In the genomic region with DNA sequence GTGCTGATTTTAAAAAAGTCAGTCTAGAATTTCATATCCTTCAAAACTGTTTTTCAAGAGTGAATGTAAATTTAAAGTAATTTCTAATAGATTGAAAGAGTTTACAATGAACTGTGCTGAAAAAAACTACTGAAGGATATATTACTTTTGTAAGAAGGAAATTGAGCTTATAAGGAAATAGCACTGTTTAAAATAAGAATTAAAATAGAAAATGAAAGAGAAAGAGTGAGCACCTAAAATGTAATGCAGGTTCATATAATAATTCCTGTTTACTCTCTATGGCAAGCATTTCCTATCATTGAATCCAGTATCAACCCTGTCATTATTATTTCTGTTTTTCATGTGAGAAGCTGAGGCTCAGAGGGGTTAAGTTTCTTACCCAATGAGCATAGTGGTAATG, we compare ENCODE assay signal across 19 cellular contexts. TPM values are rescaled to one million over a fixed set of nuclear protein-coding genes. Genes with fewer than 3 reads are reported as not detected.
A peak's percentile ranks its signal among the peaks of the same experiment; 100 is the strongest.
DNase-seq lines count a peak whose midpoint lies in the region; ATAC-seq, FAIRE-seq and TF ChIP-seq lines count a peak whose summit lies in the region.
"Had no signal": no experiment of that assay in that cellular context is flagged by ENCODE, and none has a peak within 500 bp of the region (broad histone marks: within the 10 kb centered on the region; RNA-seq: fewer than 3 reads in every experiment).

No MANE protein-coding gene starts in this region.

- ATAC-seq in GM12878 (peak; percentile 14), GM21825 (IDR thresholded peaks at IDR 0.05; ENCODE audit: unreplicated experiment) (no peak)
- ATAC-seq in stimulated activated effector memory CD8-positive, alpha-beta T cell treated with anti-CD3 and anti-CD28 coated beads, Interleukin-12 subunit alpha, Interleukin-12 subunit beta, amount 100 ng/mL, for 72 hours: no peak
- ATAC-seq: Panc1 had no signal

- TF ChIP-seq RAD21 in GM12878 (IDR thresholded peaks at IDR 0.05; ENCODE audit: insufficient read depth, low read depth, low read length): no peak

- H3K4me3 Mint-ChIP-seq in activated T-cell treated with anti-CD3 and anti-CD28 coated beads, Interleukin-2, amount 50 U/mL, for 24 hours: no peak overlapping the region
- no peak overlapping the region for H3K4me3 Mint-ChIP-seq in stimulated activated effector memory CD8-positive, alpha-beta T cell treated with anti-CD3 and anti-CD28 coated beads, Interleukin-12 subunit alpha, Interleukin-12 subunit beta, amount 100 ng/mL, for 72 hours

- peaks cover 27% of the 10 kb centered on the region for H3K4me1 Mint-ChIP-seq in activated T-cell treated with anti-CD3 and anti-CD28 coated beads, Interleukin-2, amount 50 U/mL, for 24 hours (ENCODE audit: low read depth)
- H3K4me1 Mint-ChIP-seq in stimulated activated effector memory CD8-positive, alpha-beta T cell treated with anti-CD3 and anti-CD28 coated beads, Interleukin-12 subunit alpha, Interleukin-12 subunit beta, amount 100 ng/mL, for 72 hours: peaks cover 9% of the 10 kb centered on the region

- no peaks in the 10 kb centered on the region for H3K9me3 Mint-ChIP-seq in activated T-cell treated with anti-CD3 and anti-CD28 coated beads, Interleukin-2, amount 50 U/mL, for 24 hours
- H3K9me3 Mint-ChIP-seq in stimulated activated effector memory CD8-positive, alpha-beta T cell treated with anti-CD3 and anti-CD28 coated beads, Interleukin-12 subunit alpha, Interleukin-12 subunit beta, amount 100 ng/mL, for 72 hours: no peaks in the 10 kb centered on the region

- no peaks in the 10 kb centered on the region for H3K36me3 ChIP-seq in KOPT-K1 (ENCODE audit: insufficient read depth, low read length)
- H3K36me3 ChIP-seq in GM12878 (ENCODE audit: control insufficient read depth in 2 of 2, insufficient read depth in 2 of 2, low read length in 1 of 2): no peaks in the 10 kb centered on the region
- H3K36me3 ChIP-seq: uterus had no signal

- in situ Hi-C loops in GM12878 (cut with MboI): loop anchor here (25.0 kb wide), 1 partner anchor 1458 kb away; the partner anchor contains the start of gene ENOX1

- H3K27ac ChIP-seq in KOPT-K1 (ENCODE audit: low read depth, low read length, poor library complexity, severe bottlenecking) (peak overlapping the region; percentile 1), GM12878 (ENCODE audit: control insufficient read depth, insufficient read depth) (peak overlapping the region; percentile 45)
- H3K27ac ChIP-seq: uterus had no signal

- H3K9me3 ChIP-seq in KOPT-K1 (ENCODE audit: insufficient read depth, low read length, poor library complexity, severe bottlenecking): no peaks in the 10 kb centered on the region
- H3K9me3 ChIP-seq in GM12878 (replicated peaks; ENCODE audit: control insufficient read depth, insufficient read depth, low read length): no peaks in the 10 kb centered on the region
- H3K9me3 ChIP-seq: uterus had no signal

- H3K4me1 ChIP-seq in GM12878 (ENCODE audit: control insufficient read depth, insufficient read depth, low read length): peaks cover 13% of the 10 kb centered on the region
- H3K4me1 ChIP-seq: uterus had no signal

- H3K27ac Mint-ChIP-seq in activated T-cell treated with anti-CD3 and anti-CD28 coated beads, Interleukin-2, amount 50 U/mL, for 24 hours: peak overlapping the region; percentile 83
- peak overlapping the region; percentile 67 for H3K27ac Mint-ChIP-seq in stimulated activated effector memory CD8-positive, alpha-beta T cell treated with anti-CD3 and anti-CD28 coated beads, Interleukin-12 subunit alpha, Interleukin-12 subunit beta, amount 100 ng/mL, for 72 hours

- no peak for DNase-seq in activated T-cell treated with anti-CD3 and anti-CD28 coated beads, Interleukin-2, amount 50 U/mL, for 24 hours
- DNase-seq in activated T-cell treated with anti-CD3 and anti-CD28 coated beads, Interleukin-2, amount 50 U/mL, for 1 hour: no peak
- no peak for DNase-seq in GM12878 (ENCODE audit: low read depth, low spot score)
- no peak for DNase-seq in stimulated activated effector memory CD8-positive, alpha-beta T cell treated with anti-CD3 and anti-CD28 coated beads, Interleukin-12 subunit alpha, Interleukin-12 subunit beta, amount 100 ng/mL, for 72 hours (ENCODE audit: low spot score in 2 of 2)
- DNase-seq in stimulated activated CD8-positive, alpha-beta memory T cell treated with anti-CD3 and anti-CD28 coated beads, Interleukin-4, amount 100 ng/mL, for 48 hours: no peak
- DNase-seq in HUDEP-2 (lab: John Stamatoyannopoulos, UW; ENCODE audit: unreplicated experiment in 76 of 76): no peak
- DNase-seq: cerebellar nuclear complex; DMS79; effector CD8-positive, alpha-beta T cell; HCEC 1CT; IMR-90; midbrain; NCI-H187 treated with DMSO at 0.1 percent for 48 hours; stimulated activated CD4-positive, alpha-beta T cell treated with anti-CD3 and anti-CD28 coated beads, Interleukin-4, amount 100 ng/mL, for 24 hours; uterus had no signal

- no TSS peak for BruUV-seq in GM12878 (replicated peaks; lab: Mats Ljungman, UMichigan)

- H3K79me2 ChIP-seq in GM12878 (ENCODE audit: control insufficient read depth, insufficient read depth, low read length): no peaks in the 10 kb centered on the region

- TF ChIP-seq EP300 in GM12878 (IDR thresholded peaks at IDR 0.05; ENCODE audit: borderline replicate concordance in 1 of 2, control insufficient read depth in 1 of 2, low read depth in 2 of 2, low read length in 2 of 2): no peak

- POLR2A ChIA-PET in GM12878 (lab: Charles Lee): interaction anchor here (0.5 to 1.0 kb wide), 2 partner anchors 164 to 553 kb away, joined by 3 read pairs; no protein-coding TSS in a partner anchor

- TF ChIP-seq POLR2A in GM12878 (IDR thresholded peaks at IDR 0.05; ENCODE audit: low read depth, low read length): no peak

- SMC1A ChIA-PET in GM12878 (lab: Charles Lee; ENCODE audit: uncharacterized antibody, unreplicated experiment): interaction anchor here (0.5 to 2.6 kb wide), 14 partner anchors 11 to 264 kb away, joined by 3 to 8 read pairs (median 3); no protein-coding TSS in a partner anchor

- no peaks in the 10 kb centered on the region for H3K36me3 Mint-ChIP-seq in activated T-cell treated with anti-CD3 and anti-CD28 coated beads, Interleukin-2, amount 50 U/mL, for 24 hours (ENCODE audit: low read depth)
- H3K36me3 Mint-ChIP-seq in stimulated activated effector memory CD8-positive, alpha-beta T cell treated with anti-CD3 and anti-CD28 coated beads, Interleukin-12 subunit alpha, Interleukin-12 subunit beta, amount 100 ng/mL, for 72 hours: no peaks in the 10 kb centered on the region

- peak overlapping the region; percentile 33 for H2AFZ ChIP-seq in GM12878 (ENCODE audit: control insufficient read depth, low read depth, low read length)

- H4K20me1 ChIP-seq in GM12878 (ENCODE audit: control insufficient read depth, insufficient read depth): no peaks in the 10 kb centered on the region

- TF ChIP-seq CTCF in GM12878 (IDR thresholded peaks at IDR 0.05 in 2 of 3, conservative IDR thresholded peaks at IDR 0.05 in 1 of 3; ENCODE audit: control insufficient read depth in 2 of 3, extremely low read depth in 1 of 3, insufficient read depth in 1 of 3, low read depth in 3 of 3, low read length in 3 of 3): no peak

- FAIRE-seq in GM12878 (lab: Jason Lieb, UNC): no peak
- FAIRE-seq: astrocyte had no signal

- no peaks in the 10 kb centered on the region for H3K27me3 ChIP-seq in GM12878 (replicated peaks in 1 of 2; ENCODE audit: control insufficient read depth in 2 of 2, insufficient read depth in 2 of 2, low read length in 1 of 2)
- H3K27me3 ChIP-seq: uterus had no signal

- no peak overlapping the region for H3K4me3 ChIP-seq in GM12878
- H3K4me3 ChIP-seq: uterus had no signal

- peak overlapping the region; percentile 16; the same call in 1 of the 2 replicates for H3K9ac ChIP-seq in GM12878 (ENCODE audit: control insufficient read depth, insufficient read depth, low read length)

- H3K27me3 Mint-ChIP-seq in activated T-cell treated with anti-CD3 and anti-CD28 coated beads, Interleukin-2, amount 50 U/mL, for 24 hours: no peaks in the 10 kb centered on the region

- peak overlapping the region; percentile 55 for H3K4me2 ChIP-seq in GM12878 (ENCODE audit: control insufficient read depth, insufficient read depth)

- CTCF ChIA-PET in GM12878 (lab: Yijun Ruan, JAX): interaction anchor here (0.6 to 3.6 kb wide), 5 partner anchors 8 to 153 kb away, joined by 3 to 21 read pairs (median 3); no protein-coding TSS in a partner anchor

- intact Hi-C loops in GM12878 (cut with micrococcal nuclease; ENCODE audit: unreplicated experiment): no loop called here

- RAD21 ChIA-PET in GM12878 (lab: Charles Lee; ENCODE audit: unreplicated experiment): interaction anchor here (0.7 to 2.5 kb wide), 5 partner anchors 51 to 661 kb away, joined by 3 to 12 read pairs (median 6); no protein-coding TSS in a partner anchor

RNA-seq across cellular contexts. Expression of gene AKAP11, which starts 57.3 kb away (rescaled TPM):
- 113 and 115 TPM in 2 replicates for total RNA-seq in GM12878 (2013; cell fraction: nucleolus; rRNA removed)
- total RNA-seq in GM12878 (2014; rRNA removed): 19.0 and 21.2 TPM in 2 replicates
- total RNA-seq in GM12878 (2014; rRNA removed; fragmentation: Illumina TruSeq; extraction: Trizol): 24.9 and 26.9 TPM in 2 replicates
- 24.6 and 27.0 TPM in 2 replicates for total RNA-seq in GM12878 (2021)
- 6.7 TPM for polyA plus RNA-seq in GM12878 (2011; ENCODE audit: low read depth)
- polyA plus RNA-seq in GM12878 (2011; rRNA removed): 36.8 and 55.6 TPM in 2 replicates
- polyA plus RNA-seq in GM12878 (2011; cell fraction: cytosol; rRNA removed): 12.9 and 14.4 TPM in 2 replicates
- 24.0 and 24.6 TPM in 2 replicates for polyA plus RNA-seq in GM12878 (2011; cell fraction: nucleus; rRNA removed)
- polyA plus RNA-seq in GM12878 (2012): 11.7 and 16.7 TPM in 2 replicates
- 25.1 and 31.9 TPM in 2 replicates for polyA plus RNA-seq in GM12878 (2014; fragmentation: Illumina TruSeq; extraction: Trizol)
- 1 to 10 TPM; 4.8 to 6.0 TPM for polyA plus RNA-seq in GM12878 (2014; fragmentation: Nextera tagmentation; extraction: Ambion mirVana)
- 13.9 and 16.8 TPM in 2 replicates for polyA plus RNA-seq in GM12878 (2014; rRNA removed)
- polyA plus RNA-seq in GM12878 (2016; fragmentation: Nextera tagmentation; extraction: Ambion mirVana): 1 to 10 TPM; 6.7 to 7.0 TPM
- 52.3 and 75.3 TPM in 2 replicates for polyA minus RNA-seq in GM12878 (2011; rRNA and poly(A)+ RNA removed)
- 18.3 and 23.0 TPM in 2 replicates for polyA minus RNA-seq in GM12878 (2011; cell fraction: cytosol; rRNA and poly(A)+ RNA removed)
- polyA minus RNA-seq in GM12878 (2011; cell fraction: nucleus; rRNA and poly(A)+ RNA removed): 31.6 and 42.1 TPM in 2 replicates
